In the genomic region with DNA sequence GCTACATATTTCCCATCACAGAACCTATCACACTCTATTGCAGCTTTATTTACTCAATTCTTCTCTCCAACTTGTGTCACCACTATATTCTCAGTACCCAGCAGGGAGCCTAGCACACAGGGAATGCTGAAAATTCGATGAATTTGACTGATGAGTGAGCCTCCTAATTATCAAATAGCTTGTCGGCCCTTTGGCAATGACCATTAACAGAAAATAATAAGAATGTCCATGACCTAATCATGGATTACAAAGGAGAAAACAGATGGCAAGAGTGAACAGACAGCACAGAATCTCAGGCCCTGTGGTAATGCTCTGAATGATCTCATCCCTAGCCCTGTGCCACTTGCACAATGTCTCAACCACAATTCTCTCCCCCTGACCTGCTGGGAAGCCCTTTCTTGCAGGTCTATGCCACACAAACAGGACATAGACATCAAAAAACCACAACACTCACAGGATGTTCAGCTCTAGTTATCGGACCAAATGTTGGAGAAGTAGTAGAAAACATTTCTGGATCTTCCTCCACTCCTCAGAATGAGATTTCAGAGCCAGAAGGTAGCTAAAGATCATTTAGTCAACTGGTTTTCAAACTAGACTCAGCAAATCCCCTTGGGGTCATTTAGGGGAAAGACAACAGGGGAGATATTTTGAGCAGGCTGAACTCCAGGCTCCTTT, we compare ENCODE assay signal across 8 cellular contexts.
DNase-seq lines count a peak whose midpoint lies in the region; ATAC-seq and TF ChIP-seq lines count a peak whose summit lies in the region.

No MANE protein-coding gene starts in this region.

- H3K27me3 Mint-ChIP-seq in activated naive CD8-positive, alpha-beta T cell treated with anti-CD3 and anti-CD28 coated beads for 36 hours = no peaks in the 10 kb centered on the region

- DNase-seq in GM04504 (ENCODE audit: low read depth) (peak; percentile 93), right atrium auricular region (ENCODE audit: low spot score) (peak; percentile 81), inferior parietal cortex (ENCODE audit: extremely low spot score) (no peak)
- peak; percentile 69 for DNase-seq in NK-92 treated with Interleukin-12 subunit alpha and Interleukin-12 subunit beta, amount 100 ng/mL, for 24 hours (lab: John Stamatoyannopoulos, UW)
- peak; percentile 12 for DNase-seq in activated naive CD8-positive, alpha-beta T cell treated with anti-CD3 and anti-CD28 coated beads for 36 hours
- peak; percentile 32 for DNase-seq in stimulated activated naive CD8-positive, alpha-beta T cell treated with anti-CD3 and anti-CD28 coated beads, Interleukin-15, Interleukin-2, amounts not matched to agents 100 U/mL and 50 U/mL, for 24 hours

- no peak overlapping the region for H3K4me3 ChIP-seq in right atrium auricular region

- no peak for TF ChIP-seq CTCF in right atrium auricular region (IDR thresholded peaks at IDR 0.05)

- peak overlapping the region; percentile 31 to 76 for H3K27ac ChIP-seq in right atrium auricular region

- H3K36me3 Mint-ChIP-seq in activated naive CD8-positive, alpha-beta T cell treated with anti-CD3 and anti-CD28 coated beads for 36 hours = peaks cover 9% of the 10 kb centered on the region

- H3K4me1 ChIP-seq in right atrium auricular region = peaks cover 2 to 62% of the 10 kb centered on the region in 2 donors

- H3K4me3 Mint-ChIP-seq in activated naive CD8-positive, alpha-beta T cell treated with anti-CD3 and anti-CD28 coated beads for 36 hours = no peak overlapping the region

- peak; percentile 83 for ATAC-seq in stimulated activated naive CD8-positive, alpha-beta T cell treated with anti-CD3 and anti-CD28 coated beads, Interleukin-15, Interleukin-2, amounts not matched to agents 100 U/mL and 50 U/mL, for 24 hours
- ATAC-seq in GM21576 (IDR thresholded peaks at IDR 0.05; ENCODE audit: unreplicated experiment) (no peak), HG03135 (IDR thresholded peaks at IDR 0.05; ENCODE audit: unreplicated experiment) (no peak)

- H3K27me3 ChIP-seq in right atrium auricular region = no peaks in the 10 kb centered on the region

- peaks cover 26% of the 10 kb centered on the region for H3K4me1 Mint-ChIP-seq in activated naive CD8-positive, alpha-beta T cell treated with anti-CD3 and anti-CD28 coated beads for 36 hours

- H3K27ac Mint-ChIP-seq in activated naive CD8-positive, alpha-beta T cell treated with anti-CD3 and anti-CD28 coated beads for 36 hours = peak overlapping the region; percentile 18

- no peaks in the 10 kb centered on the region for H3K9me3 ChIP-seq in right atrium auricular region

- H3K9me3 Mint-ChIP-seq in activated naive CD8-positive, alpha-beta T cell treated with anti-CD3 and anti-CD28 coated beads for 36 hours = peaks cover 1% of the 10 kb centered on the region

- H3K36me3 ChIP-seq in right atrium auricular region = no peaks in the 10 kb centered on the region
